ENCODE assay signal across 1 cellular context in the genomic region with DNA sequence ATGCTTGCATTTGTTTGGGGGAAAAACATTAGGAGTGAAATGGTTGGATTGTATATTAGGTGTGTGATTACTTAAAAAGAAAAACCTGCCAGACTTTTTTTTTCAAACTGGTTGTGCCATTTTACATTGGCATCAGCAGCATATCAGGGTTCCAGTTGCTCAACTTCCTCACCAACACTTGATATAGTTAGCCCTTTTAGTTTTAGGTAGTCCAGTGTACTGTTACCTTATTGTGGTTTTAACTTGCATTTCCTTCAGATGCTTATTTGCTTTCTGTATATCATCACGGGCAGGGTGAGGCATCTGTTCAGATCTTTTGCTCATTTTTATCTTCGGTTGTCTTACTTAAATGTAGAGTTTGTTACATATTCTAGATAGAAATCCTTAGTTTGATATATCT.
TF ChIP-seq lines count a peak whose summit lies in the region.

No MANE protein-coding gene starts in this region.

TF ChIP-seq in HepG2, 621 proteins besides CTCF, POLR2A, EP300 and RAD21:
- TF ChIP-seq, protein P1, sequence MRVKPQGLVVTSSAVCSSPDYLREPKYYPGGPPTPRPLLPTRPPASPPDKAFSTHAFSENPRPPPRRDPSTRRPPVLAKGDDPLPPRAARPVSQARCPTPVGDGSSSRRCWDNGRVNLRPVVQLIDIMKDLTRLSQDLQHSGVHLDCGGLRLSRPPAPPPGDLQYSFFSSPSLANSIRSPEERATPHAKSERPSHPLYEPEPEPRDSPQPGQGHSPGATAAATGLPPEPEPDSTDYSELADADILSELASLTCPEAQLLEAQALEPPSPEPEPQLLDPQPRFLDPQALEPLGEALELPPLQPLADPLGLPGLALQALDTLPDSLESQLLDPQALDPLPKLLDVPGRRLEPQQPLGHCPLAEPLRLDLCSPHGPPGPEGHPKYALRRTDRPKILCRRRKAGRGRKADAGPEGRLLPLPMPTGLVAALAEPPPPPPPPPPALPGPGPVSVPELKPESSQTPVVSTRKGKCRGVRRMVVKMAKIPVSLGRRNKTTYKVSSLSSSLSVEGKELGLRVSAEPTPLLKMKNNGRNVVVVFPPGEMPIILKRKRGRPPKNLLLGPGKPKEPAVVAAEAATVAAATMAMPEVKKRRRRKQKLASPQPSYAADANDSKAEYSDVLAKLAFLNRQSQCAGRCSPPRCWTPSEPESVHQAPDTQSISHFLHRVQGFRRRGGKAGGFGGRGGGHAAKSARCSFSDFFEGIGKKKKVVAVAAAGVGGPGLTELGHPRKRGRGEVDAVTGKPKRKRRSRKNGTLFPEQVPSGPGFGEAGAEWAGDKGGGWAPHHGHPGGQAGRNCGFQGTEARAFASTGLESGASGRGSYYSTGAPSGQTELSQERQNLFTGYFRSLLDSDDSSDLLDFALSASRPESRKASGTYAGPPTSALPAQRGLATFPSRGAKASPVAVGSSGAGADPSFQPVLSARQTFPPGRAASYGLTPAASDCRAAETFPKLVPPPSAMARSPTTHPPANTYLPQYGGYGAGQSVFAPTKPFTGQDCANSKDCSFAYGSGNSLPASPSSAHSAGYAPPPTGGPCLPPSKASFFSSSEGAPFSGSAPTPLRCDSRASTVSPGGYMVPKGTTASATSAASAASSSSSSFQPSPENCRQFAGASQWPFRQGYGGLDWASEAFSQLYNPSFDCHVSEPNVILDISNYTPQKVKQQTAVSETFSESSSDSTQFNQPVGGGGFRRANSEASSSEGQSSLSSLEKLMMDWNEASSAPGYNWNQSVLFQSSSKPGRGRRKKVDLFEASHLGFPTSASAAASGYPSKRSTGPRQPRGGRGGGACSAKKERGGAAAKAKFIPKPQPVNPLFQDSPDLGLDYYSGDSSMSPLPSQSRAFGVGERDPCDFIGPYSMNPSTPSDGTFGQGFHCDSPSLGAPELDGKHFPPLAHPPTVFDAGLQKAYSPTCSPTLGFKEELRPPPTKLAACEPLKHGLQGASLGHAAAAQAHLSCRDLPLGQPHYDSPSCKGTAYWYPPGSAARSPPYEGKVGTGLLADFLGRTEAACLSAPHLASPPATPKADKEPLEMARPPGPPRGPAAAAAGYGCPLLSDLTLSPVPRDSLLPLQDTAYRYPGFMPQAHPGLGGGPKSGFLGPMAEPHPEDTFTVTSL (CRISPR knock-in tag; IDR thresholded peaks at IDR 0.05; ENCODE audit: borderline replicate concordance) = no peak
- peak; percentile 56; the same call in 1 of the 2 replicates for TF ChIP-seq RBFOX2 (IDR thresholded peaks at IDR 0.05; ENCODE audit: low read depth, low read length)
TF ChIP-seq in HepG2: peak in this region for 1.
